8 cellular contexts compared by ENCODE assay signal in the genomic region with DNA sequence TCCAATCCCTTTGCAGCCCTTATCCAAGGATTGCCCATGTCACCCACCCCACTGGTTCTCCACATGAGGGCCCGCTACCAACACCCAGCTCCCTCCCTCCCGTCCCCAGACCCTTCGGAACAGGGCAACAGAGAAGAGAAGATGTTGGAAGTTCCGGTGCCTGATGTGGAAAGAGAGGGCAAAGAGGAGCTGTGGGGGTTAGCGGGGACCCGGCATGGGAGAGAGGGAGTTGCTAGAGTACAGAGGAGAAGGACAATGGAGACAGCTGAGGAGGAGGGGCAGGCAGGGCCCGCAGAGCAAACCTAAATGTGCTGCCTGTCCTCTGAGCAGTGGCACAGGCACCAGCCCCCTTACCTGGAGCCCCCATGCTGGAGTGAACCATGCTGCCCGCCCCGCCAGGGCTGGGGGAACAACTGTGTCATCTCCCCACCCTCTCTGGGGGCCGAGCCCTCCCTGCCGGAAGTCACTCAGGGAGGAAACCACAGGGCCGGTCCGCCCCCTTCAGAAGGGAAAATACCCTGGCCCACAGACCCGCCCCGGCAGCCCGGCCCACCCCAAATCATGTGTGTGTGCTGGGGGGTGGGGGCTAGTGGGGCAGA. TPM values are rescaled to one million over a fixed set of nuclear protein-coding genes. Genes with fewer than 3 reads are reported as not detected.
DNase-seq lines count a peak whose midpoint lies in the region; ATAC-seq and TF ChIP-seq lines count a peak whose summit lies in the region.

Gene POU2F2, minus strand, starts transcription at position 417 of the 599 bp plus-strand sequence. Its CDS starts 35 bp downstream, at position 382.

- peaks cover 37% of the 10 kb centered on the region for H3K4me1 ChIP-seq in suprapubic skin

- H3K27ac Mint-ChIP-seq in effector memory CD8-positive, alpha-beta T cell = peak within 1 kb of the TSS; percentile 81 to 87
- no peak within 1 kb of the TSS for H3K27ac Mint-ChIP-seq in nephron

- H3K36me3 Mint-ChIP-seq in effector memory CD8-positive, alpha-beta T cell (ENCODE audit: insufficient read depth) = peaks cover 17% of the 10 kb centered on the region
- H3K36me3 Mint-ChIP-seq in nephron (ENCODE audit: low read depth) = no peaks in the 10 kb centered on the region

- 27% methylated on average over 8 of the region's 16 CpGs for WGBS in suprapubic skin

- H3K4me1 Mint-ChIP-seq in effector memory CD8-positive, alpha-beta T cell (ENCODE audit: low read depth in 2 of 2) = peaks cover 55 to 58% of the 10 kb centered on the region in 2 donors
- peaks cover 16% of the 10 kb centered on the region for H3K4me1 Mint-ChIP-seq in nephron

- peak within 1 kb of the TSS; percentile 14 for H3K4me3 ChIP-seq in suprapubic skin

- no peak for TF ChIP-seq POLR2A in suprapubic skin (IDR thresholded peaks at IDR 0.05)

- TF ChIP-seq CTCF in nephron (IDR thresholded peaks at IDR 0.05; ENCODE audit: unreplicated experiment in 3 of 3) = no peak
- TF ChIP-seq CTCF in suprapubic skin (IDR thresholded peaks at IDR 0.05) = no peak

- H3K9me3 Mint-ChIP-seq in effector memory CD8-positive, alpha-beta T cell = no peaks in the 10 kb centered on the region
- no peaks in the 10 kb centered on the region for H3K9me3 Mint-ChIP-seq in nephron

- no peak within 1 kb of the TSS for H3K27ac ChIP-seq in suprapubic skin

- no peaks in the 10 kb centered on the region for H3K36me3 ChIP-seq in suprapubic skin

- H3K27me3 ChIP-seq in suprapubic skin = peaks cover 12% of the 10 kb centered on the region

- H3K9me3 ChIP-seq in suprapubic skin = no peaks in the 10 kb centered on the region

- ATAC-seq in GM18858 (IDR thresholded peaks at IDR 0.05; ENCODE audit: unreplicated experiment) (peak; percentile 29), HG03571 (IDR thresholded peaks at IDR 0.05; ENCODE audit: unreplicated experiment) (peak; percentile 43), GM18870 (IDR thresholded peaks at IDR 0.05; ENCODE audit: unreplicated experiment) (no peak)
- peak; percentile 85 for ATAC-seq in effector memory CD8-positive, alpha-beta T cell (replicated peaks)

- no peak for TF ChIP-seq EP300 in suprapubic skin (IDR thresholded peaks at IDR 0.05)

- peak; percentile 86 for DNase-seq in activated CD4-positive, alpha-beta T cell treated with anti-CD3 and anti-CD28 coated beads, Interleukin-2, amount 50 U/mL, for 1 hour
- DNase-seq in effector memory CD8-positive, alpha-beta T cell = peak; percentile 75 to 82 (median 81)
- DNase-seq in suprapubic skin (ENCODE audit: low spot score in 2 of 2) (no peak), DMS53 (lab: John Stamatoyannopoulos, UW) (no peak)

- H3K4me3 Mint-ChIP-seq in effector memory CD8-positive, alpha-beta T cell = peak within 1 kb of the TSS; percentile 80 to 96
- H3K4me3 Mint-ChIP-seq in nephron = peak within 1 kb of the TSS; percentile 39 to 73 (median 67)

- no peaks in the 10 kb centered on the region for H3K27me3 Mint-ChIP-seq in effector memory CD8-positive, alpha-beta T cell
- H3K27me3 Mint-ChIP-seq in nephron (ENCODE audit: low read depth) = peaks cover 73% of the 10 kb centered on the region

RNA-seq across cellular contexts. Expression of gene POU2F2, which starts in this region (rescaled TPM):
- 100 to 1,000 TPM in 1 of 4 donors, under 1 TPM in 3; 0.55 to 244 (median 0.71) TPM for total RNA-seq in suprapubic skin

Comparison
In these comparisons a context has a peak if more than half of its experiments do, and no peak if none do; other contexts are left out.
1. DNase-seq: peak in activated CD4-positive, alpha-beta T cell treated with anti-CD3 and anti-CD28 coated beads, Interleukin-2, amount 50 U/mL, for 1 hour (single experiment) and effector memory CD8-positive, alpha-beta T cell (3 of 3); none in suprapubic skin (0 of 2) and DMS53 (single experiment).
2. H3K27ac Mint-ChIP-seq: peak in effector memory CD8-positive, alpha-beta T cell (2 of 2); none in nephron (0 of 3).